ENCODE assay signal across 1 cellular context in genomic region chr6:139374357-139375238, GRCh38.
TF ChIP-seq lines count a peak whose summit lies in the region.

A gene with protein sequence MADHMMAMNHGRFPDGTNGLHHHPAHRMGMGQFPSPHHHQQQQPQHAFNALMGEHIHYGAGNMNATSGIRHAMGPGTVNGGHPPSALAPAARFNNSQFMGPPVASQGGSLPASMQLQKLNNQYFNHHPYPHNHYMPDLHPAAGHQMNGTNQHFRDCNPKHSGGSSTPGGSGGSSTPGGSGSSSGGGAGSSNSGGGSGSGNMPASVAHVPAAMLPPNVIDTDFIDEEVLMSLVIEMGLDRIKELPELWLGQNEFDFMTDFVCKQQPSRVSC (minus strand): TSS chr6:139374648. CDS start chr6:139373944, 704 bp downstream.

TF ChIP-seq in K562, 482 proteins besides CTCF, POLR2A, EP300 and RAD21 (continued from another document and continues in another):
- peak; percentile 28 for TF ChIP-seq HDAC3 (IDR thresholded peaks at IDR 0.05; ENCODE audit: borderline replicate concordance, partially characterized antibody)
- peak; percentile 20 for TF ChIP-seq HNRNPK (IDR thresholded peaks at IDR 0.05; ENCODE audit: low read depth, low read length, poor library complexity, severe bottlenecking)
- peak; percentile 13 for TF ChIP-seq CTCFL (IDR thresholded peaks at IDR 0.05; ENCODE audit: borderline replicate concordance, insufficient read depth, low read depth, low read length, poor library complexity, severe bottlenecking)
- TF ChIP-seq, protein P1, sequence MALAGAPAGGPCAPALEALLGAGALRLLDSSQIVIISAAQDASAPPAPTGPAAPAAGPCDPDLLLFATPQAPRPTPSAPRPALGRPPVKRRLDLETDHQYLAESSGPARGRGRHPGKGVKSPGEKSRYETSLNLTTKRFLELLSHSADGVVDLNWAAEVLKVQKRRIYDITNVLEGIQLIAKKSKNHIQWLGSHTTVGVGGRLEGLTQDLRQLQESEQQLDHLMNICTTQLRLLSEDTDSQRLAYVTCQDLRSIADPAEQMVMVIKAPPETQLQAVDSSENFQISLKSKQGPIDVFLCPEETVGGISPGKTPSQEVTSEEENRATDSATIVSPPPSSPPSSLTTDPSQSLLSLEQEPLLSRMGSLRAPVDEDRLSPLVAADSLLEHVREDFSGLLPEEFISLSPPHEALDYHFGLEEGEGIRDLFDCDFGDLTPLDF (CRISPR knock-in tag; IDR thresholded peaks at IDR 0.05): peak; percentile 92
- TF ChIP-seq ZNF140 (CRISPR knock-in tag; IDR thresholded peaks at IDR 0.05): no peak
- TF ChIP-seq HLTF (IDR thresholded peaks at IDR 0.05): peak; percentile 53; the same call in 1 of the 2 replicates
- no peak for TF ChIP-seq KDM1A (IDR thresholded peaks at IDR 0.05)
- no peak for TF ChIP-seq EZH2 (IDR thresholded peaks at IDR 0.05; ENCODE audit: borderline replicate concordance, low read depth, low read length)
- TF ChIP-seq SRSF1 (IDR thresholded peaks at IDR 0.05; ENCODE audit: low read depth, low read length): 0 out of 2 replicates have a peak, but pooled peaks have one; percentile 10
- TF ChIP-seq, protein P2, sequence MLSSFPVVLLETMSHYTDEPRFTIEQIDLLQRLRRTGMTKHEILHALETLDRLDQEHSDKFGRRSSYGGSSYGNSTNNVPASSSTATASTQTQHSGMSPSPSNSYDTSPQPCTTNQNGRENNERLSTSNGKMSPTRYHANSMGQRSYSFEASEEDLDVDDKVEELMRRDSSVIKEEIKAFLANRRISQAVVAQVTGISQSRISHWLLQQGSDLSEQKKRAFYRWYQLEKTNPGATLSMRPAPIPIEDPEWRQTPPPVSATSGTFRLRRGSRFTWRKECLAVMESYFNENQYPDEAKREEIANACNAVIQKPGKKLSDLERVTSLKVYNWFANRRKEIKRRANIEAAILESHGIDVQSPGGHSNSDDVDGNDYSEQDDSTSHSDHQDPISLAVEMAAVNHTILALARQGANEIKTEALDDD (IDR thresholded peaks at IDR 0.05): peak; percentile 40; the same call in 1 of the 2 replicates
- TF ChIP-seq KLF10 (CRISPR knock-in tag; IDR thresholded peaks at IDR 0.05): no peak
- TF ChIP-seq ZNF253 (CRISPR knock-in tag; conservative IDR thresholded peaks at IDR 0.05): no peak
- TF ChIP-seq NR2C2 (CRISPR knock-in tag; IDR thresholded peaks at IDR 0.05): peak; percentile 62
- TF ChIP-seq NR2C2 (tag; IDR thresholded peaks at IDR 0.05): no peak
- TF ChIP-seq GTF2E2 (tag; IDR thresholded peaks at IDR 0.05): peak; percentile 97
- TF ChIP-seq BCL6 (CRISPR knock-in tag; IDR thresholded peaks at IDR 0.05): no peak
- 0 out of 2 replicates have a peak, but pooled peaks have one; percentile 35 for TF ChIP-seq HEY1 (CRISPR knock-in tag; IDR thresholded peaks at IDR 0.05; ENCODE audit: borderline replicate concordance)
- no peak for TF ChIP-seq CLOCK (CRISPR knock-in tag; IDR thresholded peaks at IDR 0.05; ENCODE audit: borderline replicate concordance)
- TF ChIP-seq, protein P3, sequence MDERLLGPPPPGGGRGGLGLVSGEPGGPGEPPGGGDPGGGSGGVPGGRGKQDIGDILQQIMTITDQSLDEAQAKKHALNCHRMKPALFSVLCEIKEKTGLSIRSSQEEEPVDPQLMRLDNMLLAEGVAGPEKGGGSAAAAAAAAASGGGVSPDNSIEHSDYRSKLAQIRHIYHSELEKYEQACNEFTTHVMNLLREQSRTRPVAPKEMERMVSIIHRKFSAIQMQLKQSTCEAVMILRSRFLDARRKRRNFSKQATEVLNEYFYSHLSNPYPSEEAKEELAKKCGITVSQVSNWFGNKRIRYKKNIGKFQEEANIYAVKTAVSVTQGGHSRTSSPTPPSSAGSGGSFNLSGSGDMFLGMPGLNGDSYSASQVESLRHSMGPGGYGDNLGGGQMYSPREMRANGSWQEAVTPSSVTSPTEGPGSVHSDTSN (CRISPR knock-in tag; IDR thresholded peaks at IDR 0.05; ENCODE audit: low read depth): no peak
- TF ChIP-seq, protein P3 (tag; conservative IDR thresholded peaks at IDR 0.05; ENCODE audit: low read depth): no peak
- no peak for TF ChIP-seq GABPB2 (CRISPR knock-in tag; conservative IDR thresholded peaks at IDR 0.05)
- TF ChIP-seq HDAC2 (IDR thresholded peaks at IDR 0.05): peak; percentile 57
- no peak for TF ChIP-seq PHB2 (IDR thresholded peaks at IDR 0.05; ENCODE audit: low read depth)
- peak; percentile 85; the same call in 1 of the 2 replicates for TF ChIP-seq CAMTA2 (CRISPR knock-in tag; conservative IDR thresholded peaks at IDR 0.05)
- TF ChIP-seq CBFA2T2 (conservative IDR thresholded peaks at IDR 0.05): no peak
- no peak for TF ChIP-seq MBD1 (CRISPR knock-in tag; IDR thresholded peaks at IDR 0.05)
- no peak for TF ChIP-seq ETV1 (tag; conservative IDR thresholded peaks at IDR 0.05; ENCODE audit: low read depth)
- TF ChIP-seq, protein P4, sequence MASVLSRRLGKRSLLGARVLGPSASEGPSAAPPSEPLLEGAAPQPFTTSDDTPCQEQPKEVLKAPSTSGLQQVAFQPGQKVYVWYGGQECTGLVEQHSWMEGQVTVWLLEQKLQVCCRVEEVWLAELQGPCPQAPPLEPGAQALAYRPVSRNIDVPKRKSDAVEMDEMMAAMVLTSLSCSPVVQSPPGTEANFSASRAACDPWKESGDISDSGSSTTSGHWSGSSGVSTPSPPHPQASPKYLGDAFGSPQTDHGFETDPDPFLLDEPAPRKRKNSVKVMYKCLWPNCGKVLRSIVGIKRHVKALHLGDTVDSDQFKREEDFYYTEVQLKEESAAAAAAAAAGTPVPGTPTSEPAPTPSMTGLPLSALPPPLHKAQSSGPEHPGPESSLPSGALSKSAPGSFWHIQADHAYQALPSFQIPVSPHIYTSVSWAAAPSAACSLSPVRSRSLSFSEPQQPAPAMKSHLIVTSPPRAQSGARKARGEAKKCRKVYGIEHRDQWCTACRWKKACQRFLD (CRISPR knock-in tag; IDR thresholded peaks at IDR 0.05): peak; percentile 47; the same call in 1 of the 2 replicates
- TF ChIP-seq ETS2 (tag; IDR thresholded peaks at IDR 0.05; ENCODE audit: borderline replicate concordance, poor library complexity, severe bottlenecking): no peak
- peak; percentile 95 for TF ChIP-seq E2F5 (CRISPR knock-in tag; IDR thresholded peaks at IDR 0.05)
- no peak for TF ChIP-seq CREBBP (IDR thresholded peaks at IDR 0.05; ENCODE audit: low read depth, low read length)
- no peak; the same call in 1 of the 2 replicates for TF ChIP-seq ZEB2 (IDR thresholded peaks at IDR 0.05)
- TF ChIP-seq, protein P5, sequence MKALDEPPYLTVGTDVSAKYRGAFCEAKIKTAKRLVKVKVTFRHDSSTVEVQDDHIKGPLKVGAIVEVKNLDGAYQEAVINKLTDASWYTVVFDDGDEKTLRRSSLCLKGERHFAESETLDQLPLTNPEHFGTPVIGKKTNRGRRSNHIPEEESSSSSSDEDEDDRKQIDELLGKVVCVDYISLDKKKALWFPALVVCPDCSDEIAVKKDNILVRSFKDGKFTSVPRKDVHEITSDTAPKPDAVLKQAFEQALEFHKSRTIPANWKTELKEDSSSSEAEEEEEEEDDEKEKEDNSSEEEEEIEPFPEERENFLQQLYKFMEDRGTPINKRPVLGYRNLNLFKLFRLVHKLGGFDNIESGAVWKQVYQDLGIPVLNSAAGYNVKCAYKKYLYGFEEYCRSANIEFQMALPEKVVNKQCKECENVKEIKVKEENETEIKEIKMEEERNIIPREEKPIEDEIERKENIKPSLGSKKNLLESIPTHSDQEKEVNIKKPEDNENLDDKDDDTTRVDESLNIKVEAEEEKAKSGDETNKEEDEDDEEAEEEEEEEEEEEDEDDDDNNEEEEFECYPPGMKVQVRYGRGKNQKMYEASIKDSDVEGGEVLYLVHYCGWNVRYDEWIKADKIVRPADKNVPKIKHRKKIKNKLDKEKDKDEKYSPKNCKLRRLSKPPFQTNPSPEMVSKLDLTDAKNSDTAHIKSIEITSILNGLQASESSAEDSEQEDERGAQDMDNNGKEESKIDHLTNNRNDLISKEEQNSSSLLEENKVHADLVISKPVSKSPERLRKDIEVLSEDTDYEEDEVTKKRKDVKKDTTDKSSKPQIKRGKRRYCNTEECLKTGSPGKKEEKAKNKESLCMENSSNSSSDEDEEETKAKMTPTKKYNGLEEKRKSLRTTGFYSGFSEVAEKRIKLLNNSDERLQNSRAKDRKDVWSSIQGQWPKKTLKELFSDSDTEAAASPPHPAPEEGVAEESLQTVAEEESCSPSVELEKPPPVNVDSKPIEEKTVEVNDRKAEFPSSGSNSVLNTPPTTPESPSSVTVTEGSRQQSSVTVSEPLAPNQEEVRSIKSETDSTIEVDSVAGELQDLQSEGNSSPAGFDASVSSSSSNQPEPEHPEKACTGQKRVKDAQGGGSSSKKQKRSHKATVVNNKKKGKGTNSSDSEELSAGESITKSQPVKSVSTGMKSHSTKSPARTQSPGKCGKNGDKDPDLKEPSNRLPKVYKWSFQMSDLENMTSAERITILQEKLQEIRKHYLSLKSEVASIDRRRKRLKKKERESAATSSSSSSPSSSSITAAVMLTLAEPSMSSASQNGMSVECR (CRISPR knock-in tag; IDR thresholded peaks at IDR 0.05): peak; percentile 41; the same call in 1 of the 2 replicates
- peak; percentile 86; the same call in 1 of the 2 replicates for TF ChIP-seq PHF21A (IDR thresholded peaks at IDR 0.05; ENCODE audit: borderline replicate concordance, low read depth)
- TF ChIP-seq, protein P6, sequence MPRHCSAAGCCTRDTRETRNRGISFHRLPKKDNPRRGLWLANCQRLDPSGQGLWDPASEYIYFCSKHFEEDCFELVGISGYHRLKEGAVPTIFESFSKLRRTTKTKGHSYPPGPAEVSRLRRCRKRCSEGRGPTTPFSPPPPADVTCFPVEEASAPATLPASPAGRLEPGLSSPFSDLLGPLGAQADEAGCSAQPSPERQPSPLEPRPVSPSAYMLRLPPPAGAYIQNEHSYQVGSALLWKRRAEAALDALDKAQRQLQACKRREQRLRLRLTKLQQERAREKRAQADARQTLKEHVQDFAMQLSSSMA (CRISPR knock-in tag; IDR thresholded peaks at IDR 0.05): no peak
- TF ChIP-seq ZNF830 (CRISPR knock-in tag; IDR thresholded peaks at IDR 0.05): no peak
- TF ChIP-seq ZNF507 (tag; conservative IDR thresholded peaks at IDR 0.05): no peak
- TF ChIP-seq ARHGAP35 (IDR thresholded peaks at IDR 0.05; ENCODE audit: partially characterized antibody): no peak
